In genomic region chr10:49360271-49361177, GRCh38 we compare ENCODE assay signal across 11 cellular contexts. TPM values are rescaled to one million over a fixed set of nuclear protein-coding genes. Genes with fewer than 3 reads are reported as not detected.
DNase-seq lines count a peak whose midpoint lies in the region; ATAC-seq and TF ChIP-seq lines count a peak whose summit lies in the region.
"Had no signal": no experiment of that assay in that cellular context is flagged by ENCODE, and none has a peak within 500 bp of the region (broad histone marks: within the 10 kb centered on the region; RNA-seq: fewer than 3 reads in every experiment).

No MANE protein-coding gene starts in this region.

- no peak overlapping the region for H3K4me3 ChIP-seq in heart right ventricle

- WGBS in heart right ventricle, 2 donors = 42 to 55% methylated on average over 15 of the region's 15 CpGs

- no peaks in the 10 kb centered on the region for H3K27me3 ChIP-seq in heart right ventricle

- H3K27ac ChIP-seq in heart right ventricle = peak overlapping the region; percentile 49 to 81 (median 67)

- peaks cover 0 to 15% (median 5%) of the 10 kb centered on the region in 11 donors for H3K9me3 ChIP-seq in heart right ventricle

- ATAC-seq in heart right ventricle (peak; percentile 77 to 91 (median 88)), sciatic nerve (peak; percentile 71)
- ATAC-seq: activated CD4-positive, alpha-beta T cell treated with anti-CD3 and anti-CD28 coated beads for 36 hours had no signal

- TF ChIP-seq CTCF in heart right ventricle (IDR thresholded peaks at IDR 0.05) = no peak

- intact Hi-C loops in heart right ventricle (cut with DNase I) = loop anchor here in 5 of 10 donors (10.0 kb wide), 3 partner anchors 146 to 706 kb away; no protein-coding TSS in a partner anchor
- intact Hi-C loops in sciatic nerve (cut with DNase I) = no loop called here

- H3K36me3 ChIP-seq in heart right ventricle = no peaks in the 10 kb centered on the region

- peaks cover 11 to 33% (median 18%) of the 10 kb centered on the region in 9 donors for H3K4me1 ChIP-seq in heart right ventricle

- peak; percentile 14 for DNase-seq in ELR (ENCODE audit: low read depth)
- peak; percentile 60 for DNase-seq in NCI-H69 (lab: John Stamatoyannopoulos, UW)
- DNase-seq in heart right ventricle = peak; percentile 48 to 71
- DNase-seq in sciatic nerve (ENCODE audit: low spot score) = peak; percentile 58
- DNase-seq in stimulated activated CD4-positive, alpha-beta T cell treated with anti-CD3 and anti-CD28 coated beads, Interleukin-2, amount 100 ng/mL, for 24 hours = no peak
- DNase-seq in NOMO-1 treated with dmso at 0.1 percent for 144 hours (lab: John Stamatoyannopoulos, UW; ENCODE audit: unreplicated experiment) = no peak
- DNase-seq in activated CD4-positive, alpha-beta T cell treated with anti-CD3 and anti-CD28 coated beads for 48 hours = no peak
- DNase-seq: activated CD4-positive, alpha-beta T cell treated with anti-CD3 and anti-CD28 coated beads for 36 hours; activated naive CD4-positive, alpha-beta T cell; mammary epithelial cell had no signal

RNA-seq across cellular contexts. Expression of gene DRGX, which starts 35.4 kb away (rescaled TPM):
- not detected for total RNA-seq in heart right ventricle
- polyA plus RNA-seq in heart right ventricle = not detected
- total RNA-seq in sciatic nerve = not detected
- total RNA-seq: activated CD4-positive, alpha-beta T cell treated with anti-CD3 and anti-CD28 coated beads for 36 hours; HT-29; mammary epithelial cell had no signal
- polyA plus RNA-seq: mammary epithelial cell had no signal

Comparison
In these comparisons a context has a peak if more than half of its experiments do, and no peak if none do; other contexts are left out.
1. DNase-seq: peak in ELR (single experiment), NCI-H69 (single experiment), heart right ventricle (2 of 2) and sciatic nerve (single experiment); none in stimulated activated CD4-positive, alpha-beta T cell treated with anti-CD3 and anti-CD28 coated beads, Interleukin-2, amount 100 ng/mL, for 24 hours (0 of 2), NOMO-1 treated with dmso at 0.1 percent for 144 hours (single experiment) and activated CD4-positive, alpha-beta T cell treated with anti-CD3 and anti-CD28 coated beads for 48 hours (single experiment).